ENCODE assay signal across 17 cellular contexts in genomic region chr10:86041116-86041515, GRCh38.
DNase-seq lines count a peak whose midpoint lies in the region; ATAC-seq and TF ChIP-seq lines count a peak whose summit lies in the region.
"Had no signal": no experiment of that assay in that cellular context is flagged by ENCODE, and none has a peak within 500 bp of the region (broad histone marks: within the 10 kb centered on the region; RNA-seq: fewer than 3 reads in every experiment).

No MANE protein-coding gene starts in this region.

- H3K4me3 Mint-ChIP-seq in activated CD8-positive, alpha-beta memory T cell treated with anti-CD3 and anti-CD28 coated beads, Interleukin-2, amount 10 ng/mL, durations not matched to agents 7 days and 5 days = no peak overlapping the region
- H3K4me3 Mint-ChIP-seq: CD4-positive, CD25-positive, alpha-beta regulatory T cell; GM23338; H9 had no signal

- no peak for DNase-seq in activated CD8-positive, alpha-beta memory T cell treated with anti-CD3 and anti-CD28 coated beads, Interleukin-2, amount 10 ng/mL, durations not matched to agents 7 days and 5 days
- no peak for DNase-seq in activated CD8-positive, alpha-beta memory T cell treated with anti-CD3 and anti-CD28 coated beads, Interleukin-2, amount 50 U/mL, for 48 hours
- peak; percentile 28 for DNase-seq in ELF-1 (ENCODE audit: low read depth, low spot score)
- peak; percentile 28 for DNase-seq in coronary artery (ENCODE audit: low spot score)
- peak; percentile 62 for DNase-seq in mesendoderm
- no peak for DNase-seq in GM19240 (ENCODE audit: insufficient read length, low spot score)
- DNase-seq in ACHN = no peak
- DNase-seq: BE2C; CD4-positive, CD25-positive, alpha-beta regulatory T cell; DMS79; EL; GDM1; H9; Karpas-422 had no signal

- no peaks in the 10 kb centered on the region for H3K79me1 ChIP-seq in mesendoderm (ENCODE audit: low read length)

- H3K36me3 Mint-ChIP-seq in activated CD8-positive, alpha-beta memory T cell treated with anti-CD3 and anti-CD28 coated beads, Interleukin-2, amount 10 ng/mL, durations not matched to agents 7 days and 5 days = no peaks in the 10 kb centered on the region
- H3K36me3 Mint-ChIP-seq: CD4-positive, CD25-positive, alpha-beta regulatory T cell had no signal

- H3K27me3 Mint-ChIP-seq in activated CD8-positive, alpha-beta memory T cell treated with anti-CD3 and anti-CD28 coated beads, Interleukin-2, amount 10 ng/mL, durations not matched to agents 7 days and 5 days = peaks cover 31% of the 10 kb centered on the region

- no peaks in the 10 kb centered on the region for H3K27me3 ChIP-seq in mesendoderm (ENCODE audit: insufficient read depth, low read length, poor library complexity)
- H3K27me3 ChIP-seq: BE2C had no signal

- no peak overlapping the region for H3K27ac ChIP-seq in coronary artery
- H3K27ac ChIP-seq in mesendoderm (ENCODE audit: low read depth, low read length) = no peak overlapping the region

- ATAC-seq in activated CD8-positive, alpha-beta memory T cell treated with anti-CD3 and anti-CD28 coated beads, Interleukin-2, amount 10 ng/mL, durations not matched to agents 7 days and 5 days = peak; percentile 27
- no peak for ATAC-seq in GM18907 (IDR thresholded peaks at IDR 0.05; ENCODE audit: unreplicated experiment)
- ATAC-seq: GM23338, K562 had no signal

- no peak overlapping the region for H2BK15ac ChIP-seq in mesendoderm (replicated peaks; ENCODE audit: low read depth)

- no peak overlapping the region for H3K4me2 ChIP-seq in mesendoderm (ENCODE audit: low read length)
- H3K4me2 ChIP-seq: GM23338 had no signal

- H3K9me3 Mint-ChIP-seq in activated CD8-positive, alpha-beta memory T cell treated with anti-CD3 and anti-CD28 coated beads, Interleukin-2, amount 10 ng/mL, durations not matched to agents 7 days and 5 days (ENCODE audit: low read depth) = no peaks in the 10 kb centered on the region
- H3K9me3 Mint-ChIP-seq: CD4-positive, CD25-positive, alpha-beta regulatory T cell; H9 had no signal

- no CpG with 5 or more reads among the region's 3 CpGs for WGBS in mesendoderm (ENCODE audit: extremely low coverage, insufficient coverage, low lambda C conversion rate)

- H4K5ac ChIP-seq in mesendoderm (ENCODE audit: low read length) = no peak overlapping the region

- no peak overlapping the region for H3K9ac ChIP-seq in mesendoderm (ENCODE audit: low read length)

- no peak overlapping the region for H3K56ac ChIP-seq in mesendoderm (ENCODE audit: low read length)

- peaks cover 12% of the 10 kb centered on the region for H3K4me1 Mint-ChIP-seq in activated CD8-positive, alpha-beta memory T cell treated with anti-CD3 and anti-CD28 coated beads, Interleukin-2, amount 10 ng/mL, durations not matched to agents 7 days and 5 days
- H3K4me1 Mint-ChIP-seq: CD4-positive, CD25-positive, alpha-beta regulatory T cell; GM23338; H9 had no signal

- no peak overlapping the region for H3K27ac Mint-ChIP-seq in activated CD8-positive, alpha-beta memory T cell treated with anti-CD3 and anti-CD28 coated beads, Interleukin-2, amount 10 ng/mL, durations not matched to agents 7 days and 5 days
- H3K27ac Mint-ChIP-seq: CD4-positive, CD25-positive, alpha-beta regulatory T cell; GM23338; H9 had no signal

- no peaks in the 10 kb centered on the region for H3K36me3 ChIP-seq in mesendoderm (ENCODE audit: control insufficient read depth, insufficient read depth, low read length)
- H3K36me3 ChIP-seq: BE2C had no signal

- no peak overlapping the region for H2AK5ac ChIP-seq in mesendoderm (ENCODE audit: low read length)

- TF ChIP-seq CTCF in coronary artery (IDR thresholded peaks at IDR 0.05) = no peak

- H3K18ac ChIP-seq in mesendoderm (ENCODE audit: low read length) = no peak overlapping the region

- CTCF ChIA-PET in activated CD8-positive, alpha-beta memory T cell treated with anti-CD3 and anti-CD28 coated beads, Interleukin-2, amount 10 ng/mL, durations not matched to agents 7 days and 5 days (lab: Charles Lee) = no interaction called here

- no peaks in the 10 kb centered on the region for H3K4me1 ChIP-seq in mesendoderm (ENCODE audit: control insufficient read depth, low read depth, low read length)

- H4K8ac ChIP-seq in mesendoderm (ENCODE audit: low read depth, low read length) = no peak overlapping the region

- no peak overlapping the region for H2BK5ac ChIP-seq in mesendoderm (ENCODE audit: low read length)

- H2BK120ac ChIP-seq in mesendoderm (ENCODE audit: low read depth, low read length) = no peak overlapping the region

- no peaks in the 10 kb centered on the region for H3K79me2 ChIP-seq in mesendoderm (ENCODE audit: control insufficient read depth, insufficient read depth, low read length)

- in situ Hi-C loops in ACHN (cut with HindIII; ENCODE audit: low pct_ligation_motif_present, low pct_unique_long_range_greater_than_20kb, low sequenced_read_pairs) = no loop called here

- H3K4ac ChIP-seq in mesendoderm (ENCODE audit: low read depth, low read length) = no peak overlapping the region

- H3K23ac ChIP-seq in mesendoderm (ENCODE audit: low read length) = no peak overlapping the region

- H3K4me3 ChIP-seq in coronary artery = no peak overlapping the region
- H3K4me3 ChIP-seq in mesendoderm (ENCODE audit: low read length) = no peak overlapping the region
- H3K4me3 ChIP-seq: GM23338, K562 had no signal

Comparison
In these comparisons a context has a peak if more than half of its experiments do, and no peak if none do; other contexts are left out.
1. DNase-seq: peak in ELF-1 (single experiment), coronary artery (single experiment) and mesendoderm (single experiment); none in activated CD8-positive, alpha-beta memory T cell treated with anti-CD3 and anti-CD28 coated beads, Interleukin-2, amount 10 ng/mL, durations not matched to agents 7 days and 5 days (single experiment), activated CD8-positive, alpha-beta memory T cell treated with anti-CD3 and anti-CD28 coated beads, Interleukin-2, amount 50 U/mL, for 48 hours (single experiment), GM19240 (single experiment) and ACHN (single experiment).